Comparison of ENCODE assay signal across 15 cellular contexts in the genomic region with DNA sequence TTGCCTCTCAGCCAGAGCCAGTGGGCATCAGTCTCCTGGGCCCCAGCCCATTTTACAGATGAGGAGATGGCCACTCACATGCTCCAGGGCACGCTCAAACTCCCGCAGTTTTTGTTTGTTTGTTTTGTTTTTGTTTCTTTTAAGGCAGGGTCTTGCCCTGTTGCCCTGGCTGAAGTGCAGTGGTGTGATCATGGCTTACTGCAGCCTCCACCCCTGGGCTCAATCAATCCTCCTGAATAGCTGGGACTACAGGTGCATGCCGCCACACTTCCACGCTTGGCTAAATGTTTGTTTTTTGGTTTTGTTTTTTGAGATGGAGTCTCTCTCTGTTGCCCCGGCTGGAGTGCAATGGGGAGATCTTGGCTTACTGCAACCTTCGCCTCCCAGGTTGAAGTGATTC. TPM values are rescaled to one million over a fixed set of nuclear protein-coding genes. Genes with fewer than 3 reads are reported as not detected.
"Had no signal": no experiment of that assay in that cellular context is flagged by ENCODE, and none has a peak within 500 bp of the region (broad histone marks: within the 10 kb centered on the region; RNA-seq: fewer than 3 reads in every experiment).

No MANE protein-coding gene starts in this region.

- H3K27me3 ChIP-seq: ascending aorta had no signal

- H3K27ac ChIP-seq: ascending aorta, epithelial cell of prostate, thoracic aorta, WERI-Rb-1 had no signal

- DNase-seq: activated CD4-positive, alpha-beta T cell treated with anti-CD3 and anti-CD28 coated beads for 36 hours; activated naive CD4-positive, alpha-beta T cell treated with anti-CD3 and anti-CD28 coated beads for 36 hours; foreskin melanocyte; head of caudate nucleus; immature natural killer cell; nephron progenitor cell; psoas muscle; stimulated activated CD4-positive, alpha-beta T cell treated with anti-CD3 and anti-CD28 coated beads, Interleukin-12 subunit alpha, Interleukin-12 subunit beta, amount 100 ng/mL, for 4 hours; stimulated activated CD4-positive, alpha-beta T cell treated with anti-CD3 and anti-CD28 coated beads, Interleukin-2, amount 100 ng/mL, for 24 hours; WERI-Rb-1 had no signal

- ATAC-seq: activated CD4-positive, alpha-beta T cell treated with anti-CD3 and anti-CD28 coated beads for 36 hours; activated T-helper 17 cell treated with anti-CD3 and anti-CD28 coated beads, Interleukin-2, amount 50 U/mL, for 72 hours; psoas muscle; sciatic nerve had no signal

- H3K9me3 ChIP-seq: ascending aorta, psoas muscle, thoracic aorta had no signal

- H3K4me3 ChIP-seq: ascending aorta, psoas muscle, thoracic aorta had no signal

RNA-seq across cellular contexts. Expression of a gene that starts 9.3 kb away (rescaled TPM):
- total RNA-seq: ascending aorta had no signal
- polyA plus RNA-seq: immature natural killer cell had no signal
